ENCODE assay signal across 1 cellular context in the genomic region with DNA sequence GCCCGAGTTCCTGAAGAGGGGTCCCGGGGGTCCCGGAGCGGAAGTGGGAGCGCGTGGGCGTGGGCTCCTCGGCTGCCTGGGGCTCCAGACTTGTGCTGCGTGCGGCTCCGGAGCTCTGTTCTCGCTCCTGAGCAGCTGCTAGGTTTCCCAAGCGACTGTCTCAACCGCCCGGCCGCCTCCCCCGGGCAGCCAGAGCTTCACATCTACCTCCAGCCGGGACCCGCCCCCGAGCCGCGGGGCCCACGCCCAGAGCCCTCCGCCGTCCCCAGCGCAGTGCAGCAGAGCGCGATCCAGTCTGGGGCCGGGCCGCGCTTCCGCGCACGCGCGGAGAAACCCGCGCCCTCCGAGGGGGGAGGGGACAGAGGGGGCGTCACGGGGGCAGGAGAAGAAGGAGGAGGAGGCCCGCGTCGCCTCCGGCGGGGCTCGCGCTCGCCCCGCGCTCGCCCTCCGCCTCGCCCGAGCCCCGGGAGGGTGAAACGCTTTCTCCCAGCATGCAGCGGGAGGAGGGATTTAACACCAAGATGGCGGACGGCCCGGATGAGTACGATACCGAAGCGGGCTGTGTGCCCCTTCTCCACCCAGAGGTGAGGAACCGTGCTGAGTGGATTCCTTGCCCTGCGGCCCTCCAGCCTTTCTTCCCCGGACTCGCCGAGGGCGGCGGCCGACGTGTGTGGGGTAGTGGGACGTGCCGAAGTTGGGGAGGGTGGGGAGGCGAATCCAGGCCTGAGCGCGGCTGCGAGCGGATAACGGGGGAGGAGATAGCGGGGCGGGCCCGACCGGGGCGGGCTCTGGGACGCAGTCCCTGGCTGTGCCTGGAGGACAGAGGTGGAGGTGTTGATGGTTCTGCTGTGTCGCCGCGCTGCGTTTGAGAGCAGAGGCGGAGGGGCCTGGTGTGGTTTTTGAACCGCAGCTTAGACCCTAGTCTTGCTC.
TF ChIP-seq lines count a peak whose summit lies in the region.

A gene with protein sequence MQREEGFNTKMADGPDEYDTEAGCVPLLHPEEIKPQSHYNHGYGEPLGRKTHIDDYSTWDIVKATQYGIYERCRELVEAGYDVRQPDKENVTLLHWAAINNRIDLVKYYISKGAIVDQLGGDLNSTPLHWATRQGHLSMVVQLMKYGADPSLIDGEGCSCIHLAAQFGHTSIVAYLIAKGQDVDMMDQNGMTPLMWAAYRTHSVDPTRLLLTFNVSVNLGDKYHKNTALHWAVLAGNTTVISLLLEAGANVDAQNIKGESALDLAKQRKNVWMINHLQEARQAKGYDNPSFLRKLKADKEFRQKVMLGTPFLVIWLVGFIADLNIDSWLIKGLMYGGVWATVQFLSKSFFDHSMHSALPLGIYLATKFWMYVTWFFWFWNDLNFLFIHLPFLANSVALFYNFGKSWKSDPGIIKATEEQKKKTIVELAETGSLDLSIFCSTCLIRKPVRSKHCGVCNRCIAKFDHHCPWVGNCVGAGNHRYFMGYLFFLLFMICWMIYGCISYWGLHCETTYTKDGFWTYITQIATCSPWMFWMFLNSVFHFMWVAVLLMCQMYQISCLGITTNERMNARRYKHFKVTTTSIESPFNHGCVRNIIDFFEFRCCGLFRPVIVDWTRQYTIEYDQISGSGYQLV (plus strand): TSS at position 370 of the 930 bp plus-strand sequence. CDS start 122 bp downstream, at position 492.

TF ChIP-seq in HEK293, 187 proteins besides CTCF, POLR2A, EP300 and RAD21 (continued from another document and continues in another):
- TF ChIP-seq, protein P1, sequence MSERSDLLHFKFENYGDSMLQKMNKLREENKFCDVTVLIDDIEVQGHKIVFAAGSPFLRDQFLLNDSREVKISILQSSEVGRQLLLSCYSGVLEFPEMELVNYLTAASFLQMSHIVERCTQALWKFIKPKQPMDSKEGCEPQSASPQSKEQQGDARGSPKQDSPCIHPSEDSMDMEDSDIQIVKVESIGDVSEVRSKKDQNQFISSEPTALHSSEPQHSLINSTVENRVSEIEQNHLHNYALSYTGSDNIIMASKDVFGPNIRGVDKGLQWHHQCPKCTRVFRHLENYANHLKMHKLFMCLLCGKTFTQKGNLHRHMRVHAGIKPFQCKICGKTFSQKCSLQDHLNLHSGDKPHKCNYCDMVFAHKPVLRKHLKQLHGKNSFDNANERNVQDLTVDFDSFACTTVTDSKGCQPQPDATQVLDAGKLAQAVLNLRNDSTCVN (tag by site-specific recombination; optimal IDR thresholded peaks at IDR 0.05) = peak; percentile 97
- TF ChIP-seq ZNF473 (tag by site-specific recombination; IDR thresholded peaks at IDR 0.05) (no peak), ZNF2 (tag by site-specific recombination; IDR thresholded peaks at IDR 0.05) (peak; percentile 91), GLI2 (tag by site-specific recombination; IDR thresholded peaks at IDR 0.05; ENCODE audit: borderline replicate concordance, low read depth) (no peak), ZNF211 (tag by site-specific recombination; IDR thresholded peaks at IDR 0.05; ENCODE audit: low read depth) (no peak), ZNF426 (tag by site-specific recombination; IDR thresholded peaks at IDR 0.05) (no peak), ZNF10 (tag by site-specific recombination; IDR thresholded peaks at IDR 0.05) (no peak), ZNF510 (tag by site-specific recombination; IDR thresholded peaks at IDR 0.05; ENCODE audit: insufficient replicate concordance) (no peak), ZNF155 (tag by site-specific recombination; IDR thresholded peaks at IDR 0.05) (no peak), ZBTB8A (tag by site-specific recombination; IDR thresholded peaks at IDR 0.05) (peak; percentile 97), ZNF335 (tag by site-specific recombination; conservative IDR thresholded peaks at IDR 0.05) (peak; percentile 58), ZFHX2 (tag by site-specific recombination; conservative IDR thresholded peaks at IDR 0.05) (peak; percentile 89), ZNF248 (tag by site-specific recombination; IDR thresholded peaks at IDR 0.05) (no peak), SALL2 (tag by site-specific recombination; IDR thresholded peaks at IDR 0.05; ENCODE audit: borderline replicate concordance) (no peak), ZNF404 (tag by site-specific recombination; IDR thresholded peaks at IDR 0.05) (no peak), ZNF514 (tag by site-specific recombination; IDR thresholded peaks at IDR 0.05) (no peak), ZNF585B (tag by site-specific recombination; IDR thresholded peaks at IDR 0.05) (no peak), SP3 (tag by site-specific recombination; IDR thresholded peaks at IDR 0.05) (peak; percentile 91), ZNF529 (tag by site-specific recombination; IDR thresholded peaks at IDR 0.05; ENCODE audit: insufficient replicate concordance) (no peak), ZNF138 (tag by site-specific recombination; IDR thresholded peaks at IDR 0.05; ENCODE audit: borderline replicate concordance) (no peak), ZNF175 (tag by site-specific recombination; IDR thresholded peaks at IDR 0.05) (no peak), ZNF433 (tag by site-specific recombination; IDR thresholded peaks at IDR 0.05; ENCODE audit: low read depth) (no peak), WT1 (tag by site-specific recombination; IDR thresholded peaks at IDR 0.05) (0 out of 2 replicates have a peak, but pooled peaks have one; percentile 34)
- TF ChIP-seq, protein P2, sequence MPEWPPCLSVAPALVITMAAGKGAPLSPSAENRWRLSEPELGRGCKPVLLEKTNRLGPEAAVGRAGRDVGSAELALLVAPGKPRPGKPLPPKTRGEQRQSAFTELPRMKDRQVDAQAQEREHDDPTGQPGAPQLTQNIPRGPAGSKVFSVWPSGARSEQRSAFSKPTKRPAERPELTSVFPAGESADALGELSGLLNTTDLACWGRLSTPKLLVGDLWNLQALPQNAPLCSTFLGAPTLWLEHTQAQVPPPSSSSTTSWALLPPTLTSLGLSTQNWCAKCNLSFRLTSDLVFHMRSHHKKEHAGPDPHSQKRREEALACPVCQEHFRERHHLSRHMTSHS (tag by site-specific recombination; IDR thresholded peaks at IDR 0.05) = no peak
- TF ChIP-seq, protein P3, sequence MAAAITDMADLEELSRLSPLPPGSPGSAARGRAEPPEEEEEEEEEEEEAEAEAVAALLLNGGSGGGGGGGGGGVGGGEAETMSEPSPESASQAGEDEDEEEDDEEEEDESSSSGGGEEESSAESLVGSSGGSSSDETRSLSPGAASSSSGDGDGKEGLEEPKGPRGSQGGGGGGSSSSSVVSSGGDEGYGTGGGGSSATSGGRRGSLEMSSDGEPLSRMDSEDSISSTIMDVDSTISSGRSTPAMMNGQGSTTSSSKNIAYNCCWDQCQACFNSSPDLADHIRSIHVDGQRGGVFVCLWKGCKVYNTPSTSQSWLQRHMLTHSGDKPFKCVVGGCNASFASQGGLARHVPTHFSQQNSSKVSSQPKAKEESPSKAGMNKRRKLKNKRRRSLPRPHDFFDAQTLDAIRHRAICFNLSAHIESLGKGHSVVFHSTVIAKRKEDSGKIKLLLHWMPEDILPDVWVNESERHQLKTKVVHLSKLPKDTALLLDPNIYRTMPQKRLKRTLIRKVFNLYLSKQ (tag by site-specific recombination; IDR thresholded peaks at IDR 0.05; ENCODE audit: borderline replicate concordance) = no peak
- TF ChIP-seq, protein P4, sequence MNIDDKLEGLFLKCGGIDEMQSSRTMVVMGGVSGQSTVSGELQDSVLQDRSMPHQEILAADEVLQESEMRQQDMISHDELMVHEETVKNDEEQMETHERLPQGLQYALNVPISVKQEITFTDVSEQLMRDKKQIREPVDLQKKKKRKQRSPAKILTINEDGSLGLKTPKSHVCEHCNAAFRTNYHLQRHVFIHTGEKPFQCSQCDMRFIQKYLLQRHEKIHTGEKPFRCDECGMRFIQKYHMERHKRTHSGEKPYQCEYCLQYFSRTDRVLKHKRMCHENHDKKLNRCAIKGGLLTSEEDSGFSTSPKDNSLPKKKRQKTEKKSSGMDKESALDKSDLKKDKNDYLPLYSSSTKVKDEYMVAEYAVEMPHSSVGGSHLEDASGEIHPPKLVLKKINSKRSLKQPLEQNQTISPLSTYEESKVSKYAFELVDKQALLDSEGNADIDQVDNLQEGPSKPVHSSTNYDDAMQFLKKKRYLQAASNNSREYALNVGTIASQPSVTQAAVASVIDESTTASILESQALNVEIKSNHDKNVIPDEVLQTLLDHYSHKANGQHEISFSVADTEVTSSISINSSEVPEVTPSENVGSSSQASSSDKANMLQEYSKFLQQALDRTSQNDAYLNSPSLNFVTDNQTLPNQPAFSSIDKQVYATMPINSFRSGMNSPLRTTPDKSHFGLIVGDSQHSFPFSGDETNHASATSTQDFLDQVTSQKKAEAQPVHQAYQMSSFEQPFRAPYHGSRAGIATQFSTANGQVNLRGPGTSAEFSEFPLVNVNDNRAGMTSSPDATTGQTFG (tag by site-specific recombination; IDR thresholded peaks at IDR 0.05; ENCODE audit: borderline replicate concordance) = no peak
- TF ChIP-seq, protein P5, sequence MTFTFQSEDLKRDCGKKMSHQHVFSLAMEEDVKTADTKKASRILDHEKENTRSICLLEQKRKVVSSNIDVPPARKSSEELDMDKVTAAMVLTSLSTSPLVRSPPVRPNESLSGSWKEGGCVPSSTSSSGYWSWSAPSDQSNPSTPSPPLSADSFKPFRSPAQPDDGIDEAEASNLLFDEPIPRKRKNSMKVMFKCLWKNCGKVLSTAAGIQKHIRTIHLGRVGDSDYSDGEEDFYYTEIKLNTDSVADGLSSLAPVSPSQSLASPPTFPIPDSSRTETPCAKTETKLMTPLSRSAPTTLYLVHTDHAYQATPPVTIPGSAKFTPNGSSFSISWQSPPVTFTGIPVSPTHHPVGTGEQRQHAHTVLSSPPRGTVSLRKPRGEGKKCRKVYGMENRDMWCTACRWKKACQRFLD (tag by site-specific recombination; IDR thresholded peaks at IDR 0.05) = no peak
- TF ChIP-seq, protein P6, sequence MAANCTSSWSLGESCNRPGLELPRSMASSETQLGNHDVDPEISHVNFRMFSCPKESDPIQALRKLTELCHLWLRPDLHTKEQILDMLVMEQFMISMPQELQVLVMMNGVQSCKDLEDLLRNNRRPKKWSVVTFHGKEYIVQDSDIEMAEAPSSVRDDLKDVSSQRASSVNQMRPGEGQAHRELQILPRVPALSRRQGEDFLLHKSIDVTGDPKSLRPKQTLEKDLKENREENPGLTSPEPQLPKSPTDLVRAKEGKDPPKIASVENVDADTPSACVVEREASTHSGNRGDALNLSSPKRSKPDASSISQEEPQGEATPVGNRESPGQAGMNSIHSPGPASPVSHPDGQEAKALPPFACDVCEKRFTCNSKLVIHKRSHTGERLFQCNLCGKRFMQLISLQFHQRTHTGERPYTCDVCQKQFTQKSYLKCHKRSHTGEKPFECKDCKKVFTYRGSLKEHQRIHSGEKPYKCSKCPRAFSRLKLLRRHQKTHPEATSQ (tag by site-specific recombination; IDR thresholded peaks at IDR 0.05) = peak; percentile 16; the same call in 1 of the 2 replicates
- TF ChIP-seq, protein P7, sequence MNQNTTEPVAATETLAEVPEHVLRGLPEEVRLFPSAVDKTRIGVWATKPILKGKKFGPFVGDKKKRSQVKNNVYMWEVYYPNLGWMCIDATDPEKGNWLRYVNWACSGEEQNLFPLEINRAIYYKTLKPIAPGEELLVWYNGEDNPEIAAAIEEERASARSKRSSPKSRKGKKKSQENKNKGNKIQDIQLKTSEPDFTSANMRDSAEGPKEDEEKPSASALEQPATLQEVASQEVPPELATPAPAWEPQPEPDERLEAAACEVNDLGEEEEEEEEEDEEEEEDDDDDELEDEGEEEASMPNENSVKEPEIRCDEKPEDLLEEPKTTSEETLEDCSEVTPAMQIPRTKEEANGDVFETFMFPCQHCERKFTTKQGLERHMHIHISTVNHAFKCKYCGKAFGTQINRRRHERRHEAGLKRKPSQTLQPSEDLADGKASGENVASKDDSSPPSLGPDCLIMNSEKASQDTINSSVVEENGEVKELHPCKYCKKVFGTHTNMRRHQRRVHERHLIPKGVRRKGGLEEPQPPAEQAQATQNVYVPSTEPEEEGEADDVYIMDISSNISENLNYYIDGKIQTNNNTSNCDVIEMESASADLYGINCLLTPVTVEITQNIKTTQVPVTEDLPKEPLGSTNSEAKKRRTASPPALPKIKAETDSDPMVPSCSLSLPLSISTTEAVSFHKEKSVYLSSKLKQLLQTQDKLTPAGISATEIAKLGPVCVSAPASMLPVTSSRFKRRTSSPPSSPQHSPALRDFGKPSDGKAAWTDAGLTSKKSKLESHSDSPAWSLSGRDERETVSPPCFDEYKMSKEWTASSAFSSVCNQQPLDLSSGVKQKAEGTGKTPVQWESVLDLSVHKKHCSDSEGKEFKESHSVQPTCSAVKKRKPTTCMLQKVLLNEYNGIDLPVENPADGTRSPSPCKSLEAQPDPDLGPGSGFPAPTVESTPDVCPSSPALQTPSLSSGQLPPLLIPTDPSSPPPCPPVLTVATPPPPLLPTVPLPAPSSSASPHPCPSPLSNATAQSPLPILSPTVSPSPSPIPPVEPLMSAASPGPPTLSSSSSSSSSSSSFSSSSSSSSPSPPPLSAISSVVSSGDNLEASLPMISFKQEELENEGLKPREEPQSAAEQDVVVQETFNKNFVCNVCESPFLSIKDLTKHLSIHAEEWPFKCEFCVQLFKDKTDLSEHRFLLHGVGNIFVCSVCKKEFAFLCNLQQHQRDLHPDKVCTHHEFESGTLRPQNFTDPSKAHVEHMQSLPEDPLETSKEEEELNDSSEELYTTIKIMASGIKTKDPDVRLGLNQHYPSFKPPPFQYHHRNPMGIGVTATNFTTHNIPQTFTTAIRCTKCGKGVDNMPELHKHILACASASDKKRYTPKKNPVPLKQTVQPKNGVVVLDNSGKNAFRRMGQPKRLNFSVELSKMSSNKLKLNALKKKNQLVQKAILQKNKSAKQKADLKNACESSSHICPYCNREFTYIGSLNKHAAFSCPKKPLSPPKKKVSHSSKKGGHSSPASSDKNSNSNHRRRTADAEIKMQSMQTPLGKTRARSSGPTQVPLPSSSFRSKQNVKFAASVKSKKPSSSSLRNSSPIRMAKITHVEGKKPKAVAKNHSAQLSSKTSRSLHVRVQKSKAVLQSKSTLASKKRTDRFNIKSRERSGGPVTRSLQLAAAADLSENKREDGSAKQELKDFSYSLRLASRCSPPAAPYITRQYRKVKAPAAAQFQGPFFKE (tag by site-specific recombination; IDR thresholded peaks at IDR 0.05; ENCODE audit: borderline replicate concordance) = no peak
